ENCODE assay signal across 9 cellular contexts in the genomic region with DNA sequence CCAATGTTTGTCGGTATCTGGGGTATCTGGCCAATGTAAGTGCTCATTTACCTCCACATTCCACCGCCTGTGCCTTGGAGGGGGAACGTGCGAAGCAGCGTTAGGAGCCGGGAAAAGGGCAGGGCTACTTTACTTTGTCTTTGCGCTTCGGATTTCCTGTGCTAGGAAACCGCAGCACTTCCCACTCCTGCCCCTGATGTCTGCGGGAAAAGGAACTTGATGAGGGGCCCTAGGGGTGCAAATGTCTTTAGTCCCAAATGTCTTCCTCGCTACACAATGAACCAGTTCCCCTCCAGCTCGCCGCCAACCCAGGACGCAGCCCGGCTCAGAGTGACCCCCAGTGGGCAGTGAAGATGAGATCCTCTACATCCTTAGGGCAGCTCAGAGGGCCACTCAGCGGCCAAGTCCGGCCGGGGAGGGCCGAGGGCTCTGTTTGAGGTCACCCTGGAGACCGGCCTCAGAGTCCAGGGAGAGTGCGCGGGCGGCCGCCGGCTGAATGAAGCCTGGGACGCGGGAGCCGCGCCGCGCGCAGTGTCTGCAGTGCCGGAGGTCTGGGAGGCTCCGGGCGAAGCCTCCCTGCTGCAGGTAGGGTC. TPM values are rescaled to one million over a fixed set of nuclear protein-coding genes. Genes with fewer than 3 reads are reported as not detected.
DNase-seq lines count a peak whose midpoint lies in the region; ATAC-seq, FAIRE-seq and TF ChIP-seq lines count a peak whose summit lies in the region.
"Had no signal": no experiment of that assay in that cellular context is flagged by ENCODE, and none has a peak within 500 bp of the region (broad histone marks: within the 10 kb centered on the region; RNA-seq: fewer than 3 reads in every experiment).

Gene DYNLT5, plus strand, starts transcription at position 460 of the 593 bp plus-strand sequence. CDS start 2,200 bp downstream, outside the sequence.

- POLR2A ChIA-PET in RWPE1 (lab: Yijun Ruan, JAX; ENCODE audit: low non-redundant PET): no interaction called here

- H3K9ac ChIP-seq in adipocyte (ENCODE audit: low read length): peak within 1 kb of the TSS; percentile 50

- CTCF ChIA-PET in RWPE1 (lab: Yijun Ruan, JAX): interaction anchor here (0.6 kb wide), 1 partner anchor 316 kb away, joined by 3 read pairs; no protein-coding TSS in a partner anchor

- DNase-seq in Ammon's horn (ENCODE audit: low spot score) (peak; percentile 68), adipocyte (ENCODE audit: low read depth) (peak; percentile 50), left cardiac atrium (peak; percentile 70), pancreas (peak in 5 of 6 donors; percentile 13 to 70 (median 23)), RWPE1 (ENCODE audit: low spot score) (no peak)
- no peak for DNase-seq in stimulated activated naive CD4-positive, alpha-beta T cell treated with Interleukin-2 at 50 U/mL for 16 hours (lab: John Stamatoyannopoulos, UW)

- H3K27me3 ChIP-seq in adipocyte (replicated peaks; ENCODE audit: control insufficient read depth, insufficient read depth, low read length): no peaks in the 10 kb centered on the region
- peaks cover 0 to 27% (median 0%) of the 10 kb centered on the region in 4 donors for H3K27me3 ChIP-seq in pancreas

- H3K27ac ChIP-seq in pancreas (no peak within 1 kb of the TSS), RWPE1 (no peak within 1 kb of the TSS)

- H3K4me1 ChIP-seq in adipocyte (ENCODE audit: control insufficient read depth, insufficient read depth, low read length) (peaks cover 11% of the 10 kb centered on the region), pancreas (no peaks in the 10 kb centered on the region)

- H3K4me3 ChIP-seq in adipocyte (ENCODE audit: low read length) (peak within 1 kb of the TSS; percentile 76), pancreas (peak within 1 kb of the TSS in 2 of 4 donors; percentile 4 to 36)

- H3K9me3 ChIP-seq in adipocyte (ENCODE audit: control insufficient read depth, low read length) (no peaks in the 10 kb centered on the region), pancreas (no peaks in the 10 kb centered on the region)

- TF ChIP-seq CTCF in pancreas (IDR thresholded peaks at IDR 0.05): no peak
- no peak for TF ChIP-seq CTCF in RWPE1 (conservative IDR thresholded peaks at IDR 0.05; ENCODE audit: low read depth)

- WGBS in pancreas, 2 donors: 14 to 17% methylated on average over 35 of the region's 35 CpGs

- no peaks in the 10 kb centered on the region for H3K36me3 ChIP-seq in adipocyte (ENCODE audit: control insufficient read depth, insufficient read depth, low read length, severe bottlenecking)
- no peaks in the 10 kb centered on the region for H3K36me3 ChIP-seq in pancreas

- ATAC-seq in HG02588 (IDR thresholded peaks at IDR 0.05; ENCODE audit: unreplicated experiment): peak; percentile 62
- peak; percentile 91 to 96 for ATAC-seq in left cardiac atrium
- peak in 3 of 4 donors; percentile 77 to 91 (median 85) for ATAC-seq in pancreas
- no peak for ATAC-seq in HG03135 (IDR thresholded peaks at IDR 0.05; ENCODE audit: unreplicated experiment)

- intact Hi-C loops in left cardiac atrium (cut with DNase I) (no loop called here), pancreas (cut with DNase I) (no loop called here)

- FAIRE-seq in pancreas (lab: Jason Lieb, UNC): no peak
- FAIRE-seq: colon had no signal

RNA-seq across cellular contexts. Expression of gene DYNLT5, which starts in this region (rescaled TPM):
- 1 to 10 TPM; 1.9 to 3.2 TPM for total RNA-seq in left cardiac atrium
- under 1 TPM in 4 of 6 donors, not detected in 2; 0.19 to 0.41 (median 0.28) TPM for total RNA-seq in pancreas
- polyA plus RNA-seq in pancreas: under 1 TPM; 0.42 to 0.72 TPM

Comparison
In these comparisons a context has a peak if more than half of its experiments do, and no peak if none do; other contexts are left out.
1. Peak in DNase-seq and ATAC-seq in pancreas; RNA of the gene not detected or under 1 TPM.
2. DNase-seq: peak in Ammon's horn (single experiment), adipocyte (single experiment) and left cardiac atrium (single experiment); none in stimulated activated naive CD4-positive, alpha-beta T cell treated with Interleukin-2 at 50 U/mL for 16 hours (single experiment) and RWPE1 (single experiment).